ENCODE assay signal across 14 cellular contexts in the genomic region with DNA sequence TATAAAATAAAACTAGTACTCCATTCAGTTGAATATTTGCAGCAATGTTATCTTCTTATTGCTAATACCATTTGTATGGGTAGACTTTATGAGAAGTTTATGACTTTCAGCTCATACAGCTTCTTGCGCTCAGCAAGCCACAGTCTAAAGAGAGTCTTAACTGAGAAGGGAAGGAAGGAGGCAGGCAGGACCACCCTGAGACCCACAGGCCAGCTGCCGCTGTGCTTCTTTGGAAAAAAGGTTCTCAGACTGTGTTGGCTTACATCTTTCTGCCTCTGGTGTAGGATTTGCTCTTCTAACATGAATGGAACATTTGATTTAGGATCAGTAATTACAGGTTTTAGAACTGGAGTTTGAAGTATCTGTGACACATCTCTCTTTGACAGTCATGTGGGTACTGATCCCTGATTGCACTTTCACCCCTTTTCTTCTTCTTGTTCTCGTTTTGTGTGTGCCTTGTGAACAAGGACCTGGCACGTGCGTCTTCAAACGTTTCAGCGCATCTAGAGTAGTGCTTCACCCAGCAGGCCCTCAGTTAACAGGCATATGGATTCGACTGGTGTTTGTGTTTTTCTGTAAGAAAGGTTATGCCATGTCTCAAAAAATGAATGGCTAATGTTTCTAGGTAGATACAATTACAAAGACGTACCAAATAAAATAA. TPM values are rescaled to one million over a fixed set of nuclear protein-coding genes. Genes with fewer than 3 reads are reported as not detected.
A peak's percentile ranks its signal among the peaks of the same experiment; 100 is the strongest.
DNase-seq lines count a peak whose midpoint lies in the region; ATAC-seq and TF ChIP-seq lines count a peak whose summit lies in the region.
"Had no signal": no experiment of that assay in that cellular context is flagged by ENCODE, and none has a peak within 500 bp of the region (broad histone marks: within the 10 kb centered on the region; RNA-seq: fewer than 3 reads in every experiment).

No MANE protein-coding gene starts in this region.

- H3K4me3 Mint-ChIP-seq in CD4-positive, CD25-positive, alpha-beta regulatory T cell, result no peak overlapping the region
- peak overlapping the region; percentile 71 for H3K4me3 Mint-ChIP-seq in activated T-helper 17 cell treated with anti-CD3 and anti-CD28 coated beads, Interleukin-2, amount 50 U/mL, for 72 hours
- H3K4me3 Mint-ChIP-seq: HFFc6 had no signal

- H3K27ac Mint-ChIP-seq in CD4-positive, CD25-positive, alpha-beta regulatory T cell, result peak overlapping the region; percentile 43 to 78 (median 77)
- peak overlapping the region; percentile 85 for H3K27ac Mint-ChIP-seq in activated T-helper 17 cell treated with anti-CD3 and anti-CD28 coated beads, Interleukin-2, amount 50 U/mL, for 72 hours
- H3K27ac Mint-ChIP-seq: HFFc6 had no signal

- no peaks in the 10 kb centered on the region for H3K27me3 Mint-ChIP-seq in CD4-positive, CD25-positive, alpha-beta regulatory T cell
- H3K27me3 Mint-ChIP-seq in activated T-helper 17 cell treated with anti-CD3 and anti-CD28 coated beads, Interleukin-2, amount 50 U/mL, for 72 hours, result no peaks in the 10 kb centered on the region

- intact Hi-C loops in psoas muscle (cut with DNase I), result loop anchor here (2.0 to 5.0 kb wide), 5 partner anchors 48 to 90 kb away; partner anchors contain the start of gene UBAC2 (in 1 of the 2)
- intact Hi-C loops in tibial artery (cut with DNase I; ENCODE audit: low total_unique reads), result loop anchor here (5.0 kb wide), 1 partner anchor 88 kb away; no protein-coding TSS in a partner anchor

- H3K4me3 ChIP-seq in CD4-positive, CD25-positive, alpha-beta regulatory T cell (ENCODE audit: low read depth, low read length), result no peak overlapping the region
- H3K4me3 ChIP-seq in psoas muscle (no peak overlapping the region), tibial artery (no peak overlapping the region), MG63 (no peak overlapping the region)
- H3K4me3 ChIP-seq: adrenal gland, prostate gland, testis had no signal

- H3K36me3 ChIP-seq in CD4-positive, CD25-positive, alpha-beta regulatory T cell (ENCODE audit: control insufficient read depth, insufficient read depth, low read length), result peaks cover 13% of the 10 kb centered on the region
- H3K36me3 ChIP-seq in psoas muscle (ENCODE audit: insufficient read depth in 1 of 2, low read depth in 1 of 2) (no peaks in the 10 kb centered on the region), tibial artery (peaks cover 0 to 6% (median 0%) of the 10 kb centered on the region in 3 donors), MG63 (no peaks in the 10 kb centered on the region)
- H3K36me3 ChIP-seq: adrenal gland, prostate gland had no signal

- TF ChIP-seq CTCF in psoas muscle (IDR thresholded peaks at IDR 0.05) (no peak), tibial artery (IDR thresholded peaks at IDR 0.05) (no peak)

- no peak for DNase-seq in CD4-positive, CD25-positive, alpha-beta regulatory T cell
- DNase-seq in DMS79 treated with DMSO at 0.1 percent for 48 hours (lab: John Stamatoyannopoulos, UW) (peak; percentile 69), psoas muscle (no peak), NCI-H146 treated with DMSO at 0.1 percent for 48 hours (lab: John Stamatoyannopoulos, UW; ENCODE audit: unreplicated experiment) (no peak), tibial artery (no peak), MG63 (no peak)
- DNase-seq: testis had no signal

- no peaks in the 10 kb centered on the region for H3K9me3 Mint-ChIP-seq in CD4-positive, CD25-positive, alpha-beta regulatory T cell
- no peaks in the 10 kb centered on the region for H3K9me3 Mint-ChIP-seq in activated T-helper 17 cell treated with anti-CD3 and anti-CD28 coated beads, Interleukin-2, amount 50 U/mL, for 72 hours
- H3K9me3 Mint-ChIP-seq: HFFc6 had no signal

- peaks cover 3% of the 10 kb centered on the region for H3K36me3 Mint-ChIP-seq in CD4-positive, CD25-positive, alpha-beta regulatory T cell
- H3K36me3 Mint-ChIP-seq in activated T-helper 17 cell treated with anti-CD3 and anti-CD28 coated beads, Interleukin-2, amount 50 U/mL, for 72 hours (ENCODE audit: low read depth), result peaks cover 53% of the 10 kb centered on the region

- peaks cover 21% of the 10 kb centered on the region for H3K4me1 ChIP-seq in CD4-positive, CD25-positive, alpha-beta regulatory T cell (ENCODE audit: control insufficient read depth, insufficient read depth, low read length, poor library complexity, severe bottlenecking)
- peaks cover 42% of the 10 kb centered on the region for H3K4me1 ChIP-seq in psoas muscle
- H3K4me1 ChIP-seq in tibial artery, result no peaks in the 10 kb centered on the region
- H3K4me1 ChIP-seq: adrenal gland, Caco-2, prostate gland had no signal

- no peaks in the 10 kb centered on the region for H3K9me3 ChIP-seq in CD4-positive, CD25-positive, alpha-beta regulatory T cell (ENCODE audit: control insufficient read depth in 2 of 2, low read length in 2 of 2)
- H3K9me3 ChIP-seq in psoas muscle (no peaks in the 10 kb centered on the region), tibial artery (no peaks in the 10 kb centered on the region), MG63 (no peaks in the 10 kb centered on the region)
- H3K9me3 ChIP-seq: Caco-2, prostate gland, testis had no signal

- WGBS in psoas muscle, 3 donors, result 76 to 78% (median 76%) methylated on average over 9 of the region's 9 CpGs

- H3K27ac ChIP-seq in CD4-positive, CD25-positive, alpha-beta regulatory T cell (ENCODE audit: insufficient read depth, low read length, poor library complexity, severe bottlenecking), result peak overlapping the region; percentile 31
- H3K27ac ChIP-seq in psoas muscle, result peak overlapping the region; percentile 32
- no peak overlapping the region for H3K27ac ChIP-seq in tibial artery
- H3K27ac ChIP-seq: adrenal gland, prostate gland, testis had no signal

- peaks cover 21 to 48% (median 25%) of the 10 kb centered on the region in 4 donors for H3K4me1 Mint-ChIP-seq in CD4-positive, CD25-positive, alpha-beta regulatory T cell
- H3K4me1 Mint-ChIP-seq in activated T-helper 17 cell treated with anti-CD3 and anti-CD28 coated beads, Interleukin-2, amount 50 U/mL, for 72 hours, result peaks cover 36% of the 10 kb centered on the region

- no peaks in the 10 kb centered on the region for H3K27me3 ChIP-seq in CD4-positive, CD25-positive, alpha-beta regulatory T cell (ENCODE audit: control insufficient read depth, insufficient read depth, low read length)
- no peaks in the 10 kb centered on the region for H3K27me3 ChIP-seq in psoas muscle (ENCODE audit: insufficient read depth in 3 of 3, low read length in 2 of 3)
- H3K27me3 ChIP-seq in tibial artery, result no peaks in the 10 kb centered on the region
- no peaks in the 10 kb centered on the region for H3K27me3 ChIP-seq in MG63
- H3K27me3 ChIP-seq: adrenal gland, testis had no signal

- no peak for ATAC-seq in CD4-positive, CD25-positive, alpha-beta regulatory T cell (ENCODE audit: low read depth in 2 of 2)
- peak; percentile 83 for ATAC-seq in activated T-helper 17 cell treated with anti-CD3 and anti-CD28 coated beads, Interleukin-2, amount 50 U/mL, for 72 hours (replicated peaks)
- ATAC-seq in psoas muscle, result no peak

RNA-seq across cellular contexts. Expression of gene GPR18, which starts 7.1 kb away (rescaled TPM):
- total RNA-seq in CD4-positive, CD25-positive, alpha-beta regulatory T cell, result 8.6 TPM
- polyA plus RNA-seq in CD4-positive, CD25-positive, alpha-beta regulatory T cell, result 10 to 100 TPM in 2 of 4 donors, 1 to 10 TPM in 2; 6.1 to 22.6 (median 10.5) TPM
- total RNA-seq in activated T-helper 17 cell treated with anti-CD3 and anti-CD28 coated beads, Interleukin-2, amount 50 U/mL, for 72 hours, result 10 to 100 TPM in 1 of 2 donors, 1 to 10 TPM in 1; 8.7 to 10.1 TPM
- under 1 TPM in 1 of 4 donors, not detected in 3; 0.27 TPM for total RNA-seq in psoas muscle
- under 1 TPM in 1 of 3 donors, not detected in 2; 0.01 TPM for polyA plus RNA-seq in psoas muscle
- not detected in 2 replicates for total RNA-seq in MG63 (2014; rRNA removed; shearing (Covaris generic); ENCODE audit: low replicate concordance)
- total RNA-seq: Caco-2, dermis microvascular lymphatic vessel endothelial cell, HFFc6, mesenteric fat pad had no signal

RNA-seq across cellular contexts. Expression of gene GPR183, which starts 41.9 kb away (rescaled TPM):
- 206 TPM for total RNA-seq in CD4-positive, CD25-positive, alpha-beta regulatory T cell
- 100 to 1,000 TPM; 262 to 418 (median 324) TPM for polyA plus RNA-seq in CD4-positive, CD25-positive, alpha-beta regulatory T cell
- 10 to 100 TPM; 92.4 to 95.1 TPM for total RNA-seq in activated T-helper 17 cell treated with anti-CD3 and anti-CD28 coated beads, Interleukin-2, amount 50 U/mL, for 72 hours
- total RNA-seq in psoas muscle, result 1 to 10 TPM in 2 of 4 donors, under 1 TPM in 2; 0.80 to 1.4 (median 1.00) TPM
- polyA plus RNA-seq in psoas muscle, result under 1 TPM; 0.67 to 0.69 (median 0.69) TPM
- not detected in 2 replicates for total RNA-seq in MG63 (2014; rRNA removed; shearing (Covaris generic); ENCODE audit: low replicate concordance)
- total RNA-seq: Caco-2 had no signal

Comparison
In these comparisons a context has a peak if more than half of its experiments do, and no peak if none do; other contexts are left out.
1. H3K27ac ChIP-seq: peak in CD4-positive, CD25-positive, alpha-beta regulatory T cell (single experiment) and psoas muscle (single experiment); none in tibial artery (0 of 2).
2. RNA of gene GPR183, which starts 41.9 kb away (total RNA-seq): 206 TPM in CD4-positive, CD25-positive, alpha-beta regulatory T cell (single experiment) and 92.4 to 95.1 TPM in activated T-helper 17 cell treated with anti-CD3 and anti-CD28 coated beads, Interleukin-2, amount 50 U/mL, for 72 hours; 0.80 to 1.4 TPM in psoas muscle and not detected in MG63; every median in the first group is over 10 times any median in the second.